ENCODE assay signal across 17 cellular contexts in genomic region chr19:29964171-29964570, GRCh38. TPM values are rescaled to one million over a fixed set of nuclear protein-coding genes. Genes with fewer than 3 reads are reported as not detected.
DNase-seq lines count a peak whose midpoint lies in the region; ATAC-seq, FAIRE-seq and TF ChIP-seq lines count a peak whose summit lies in the region.
"Had no signal": no experiment of that assay in that cellular context is flagged by ENCODE, and none has a peak within 500 bp of the region (broad histone marks: within the 10 kb centered on the region; RNA-seq: fewer than 3 reads in every experiment).

No MANE protein-coding gene starts in this region.

- peak overlapping the region; percentile 99 for H3K18ac ChIP-seq in IMR-90 (ENCODE audit: low read depth, low read length)

- TF ChIP-seq EP300 in A549 (IDR thresholded peaks at IDR 0.05) (no peak), K562 (IDR thresholded peaks at IDR 0.05; ENCODE audit: low read length) (no peak)

- H3K9me1 ChIP-seq in IMR-90 (ENCODE audit: insufficient read depth, low read length) (peaks cover 3% of the 10 kb centered on the region), K562 (ENCODE audit: control insufficient read depth, insufficient read depth, low read length) (no peaks in the 10 kb centered on the region)

- no peaks in the 10 kb centered on the region for H3K36me3 ChIP-seq in IMR-90 (ENCODE audit: control insufficient read depth, insufficient read depth, low read length)
- H3K36me3 ChIP-seq in K562 (ENCODE audit: control insufficient read depth, insufficient read depth, low read length), result no peaks in the 10 kb centered on the region
- H3K36me3 ChIP-seq: heart right ventricle, stomach had no signal

- FAIRE-seq in A549 (lab: Jason Lieb, UNC), result peak; percentile 46
- no peak for FAIRE-seq in K562 (lab: Jason Lieb, UNC)
- FAIRE-seq: endothelial cell of umbilical vein, G401.6 had no signal

- peak overlapping the region; percentile 59 for H2AK5ac ChIP-seq in IMR-90 (ENCODE audit: low read depth, low read length)

- H3K4me3 ChIP-seq in A549 (no peak overlapping the region), IMR-90 (ENCODE audit: insufficient read depth, low read depth, low read length) (no peak overlapping the region), K562 (no peak overlapping the region)
- H3K4me3 ChIP-seq: heart right ventricle, stomach had no signal

- ATAC-seq in A549 (no peak), IMR-90 (ENCODE audit: low read depth) (no peak), K562 (no peak), left lobe of liver (peak; percentile 45)
- ATAC-seq: heart right ventricle had no signal

- no peaks in the 10 kb centered on the region for H3K9me3 ChIP-seq in A549
- no peaks in the 10 kb centered on the region for H3K9me3 ChIP-seq in IMR-90 (ENCODE audit: control insufficient read depth, insufficient read depth, low read length)
- no peaks in the 10 kb centered on the region for H3K9me3 ChIP-seq in K562 (replicated peaks; ENCODE audit: control insufficient read depth, insufficient read depth, low read depth, low read length)
- H3K9me3 ChIP-seq: heart right ventricle, stomach had no signal

- H3K14ac ChIP-seq in IMR-90 (replicated peaks; ENCODE audit: low read depth, low read length), result peak overlapping the region; percentile 50; the same call in 1 of the 2 replicates

- H3K79me2 ChIP-seq in K562 (ENCODE audit: control insufficient read depth, insufficient read depth, low read length), result peaks cover 98% of the 10 kb centered on the region

- H3K4me1 ChIP-seq in A549 (peaks cover 43% of the 10 kb centered on the region), IMR-90 (ENCODE audit: control insufficient read depth, insufficient read depth, low read length) (peaks cover 25% of the 10 kb centered on the region), K562 (replicated peaks in 1 of 2; ENCODE audit: control insufficient read depth in 2 of 2, insufficient read depth in 2 of 2, low read length in 2 of 2) (peaks cover 5 to 28% of the 10 kb centered on the region in 2 experiments; a peak in 4 of 5 replicates)

- TF ChIP-seq POLR2A in A549 (IDR thresholded peaks at IDR 0.05; ENCODE audit: low read length) (no peak), IMR-90 (IDR thresholded peaks at IDR 0.05; ENCODE audit: low read depth, low read length) (no peak), K562 (conservative IDR thresholded peaks at IDR 0.05) (no peak)

- peak overlapping the region; percentile 84 for H3K23ac ChIP-seq in IMR-90 (ENCODE audit: low read depth, low read length)

- dilution Hi-C loops in IMR-90 (cut with HindIII; ENCODE audit: low sequenced_read_pairs, unreplicated experiment), result no loop called here

- H2BK20ac ChIP-seq in IMR-90 (ENCODE audit: low read depth, low read length), result no peak overlapping the region

- H3K4me2 ChIP-seq in A549, result no peak overlapping the region
- peak overlapping the region; percentile 79 for H3K4me2 ChIP-seq in IMR-90 (ENCODE audit: low read depth, low read length)
- H3K4me2 ChIP-seq in K562 (ENCODE audit: insufficient read depth, low read length), result no peak overlapping the region

- H2BK120ac ChIP-seq in IMR-90 (ENCODE audit: low read depth, low read length), result peak overlapping the region; percentile 54; the same call in 1 of the 2 replicates

- H3K56ac ChIP-seq in IMR-90 (ENCODE audit: extremely low read depth, insufficient read depth, low read length), result no peak overlapping the region

- DNase-seq in A549 (ENCODE audit: low read depth in 1 of 2, low spot score in 1 of 2) (no peak), IMR-90 (peak; percentile 47), K562 (ENCODE audit: extremely low read depth in 1 of 4, low spot score in 3 of 4) (no peak), left lobe of liver (ENCODE audit: low spot score) (no peak), C1 segment of cervical spinal cord (lab: John Stamatoyannopoulos, UW) (no peak), inferior parietal cortex (ENCODE audit: extremely low spot score) (no peak), NCI-H524 (lab: John Stamatoyannopoulos, UW) (no peak), GM20000 (ENCODE audit: low spot score) (no peak)
- DNase-seq: activated CD4-positive, alpha-beta T cell treated with anti-CD3 and anti-CD28 coated beads for 1 hour; activated naive CD4-positive, alpha-beta T cell treated with anti-CD3 and anti-CD28 coated beads for 36 hours; central memory CD4-positive, alpha-beta T cell; heart right ventricle; NCI-H1417; NCI-H2227 treated with DMSO at 0.1 percent for 48 hours; stomach had no signal

- H3K9ac ChIP-seq in IMR-90 (ENCODE audit: low read depth, low read length) (peak overlapping the region; percentile 42; the same call in 1 of the 2 replicates), K562 (ENCODE audit: insufficient read depth in 1 of 2, low read depth in 2 of 2, low read length in 2 of 2) (no peak overlapping the region)

- H3K79me1 ChIP-seq in IMR-90 (ENCODE audit: low read depth in 1 of 2, low read length in 2 of 2), result peaks cover 25 to 44% of the 10 kb centered on the region in 2 experiments

- peak overlapping the region; percentile 66 for H4K91ac ChIP-seq in IMR-90 (ENCODE audit: insufficient read depth, low read depth, low read length)

- in situ Hi-C loops in IMR-90 (cut with MboI; ENCODE audit: low sequenced_read_pairs) (no loop called here), K562 (cut with MboI) (no loop called here)

- peak overlapping the region; percentile 57 for H2AFZ ChIP-seq in IMR-90 (replicated peaks; ENCODE audit: low read length, poor library complexity)
- no peak overlapping the region for H2AFZ ChIP-seq in K562 (ENCODE audit: low read depth, low read length)

- TF ChIP-seq CTCF in A549 (IDR thresholded peaks at IDR 0.05) (no peak), IMR-90 (conservative IDR thresholded peaks at IDR 0.05; ENCODE audit: low read depth, low read length) (no peak), K562 (IDR thresholded peaks at IDR 0.05 in 2 of 3, conservative IDR thresholded peaks at IDR 0.05 in 1 of 3; ENCODE audit: insufficient read depth in 2 of 3, low read depth in 1 of 3, low read length in 3 of 3) (no peak), GM20000 (IDR thresholded peaks at IDR 0.05; ENCODE audit: extremely low read depth, missing control alignments) (no peak)

- peak overlapping the region; percentile 93 for H4K5ac ChIP-seq in IMR-90 (ENCODE audit: low read depth, low read length)

- POLR2A ChIA-PET in A549 (lab: Yijun Ruan, JAX) (interaction anchor here (1.3 kb wide), 1 partner anchor 22 kb away, joined by 4 read pairs; the partner anchor contains the start of gene URI1), IMR-90 (lab: Charles Lee; ENCODE audit: unreplicated experiment) (no interaction called here), K562 (lab: Yijun Ruan, JAX) (interaction anchor here (0.8 to 1.1 kb wide), 3 partner anchors 64 to 141 kb away, joined by 3 read pairs; no protein-coding TSS in a partner anchor)

- H3K4ac ChIP-seq in IMR-90 (ENCODE audit: low read depth, low read length), result peak overlapping the region; percentile 68

- H4K20me1 ChIP-seq in IMR-90 (ENCODE audit: insufficient read depth, low read length) (peaks cover 27% of the 10 kb centered on the region), K562 (replicated peaks; ENCODE audit: control insufficient read depth, insufficient read depth, low read length) (peaks cover 34% of the 10 kb centered on the region; the same call in 1 of the 2 replicates)

- no peak overlapping the region for H3K27ac ChIP-seq in A549
- H3K27ac ChIP-seq in IMR-90 (ENCODE audit: insufficient read depth, low read length), result peak overlapping the region; percentile 74
- H3K27ac ChIP-seq in K562 (ENCODE audit: extremely low read depth, low read depth, low read length), result no peak overlapping the region
- H3K27ac ChIP-seq: heart right ventricle, stomach had no signal

- CTCF ChIA-PET in A549 (lab: Yijun Ruan, JAX) (interaction anchor here (0.6 to 1.3 kb wide), 7 partner anchors 8 to 746 kb away, joined by 3 to 5 read pairs (median 4); no protein-coding TSS in a partner anchor), IMR-90 (lab: Yijun Ruan, JAX) (no interaction called here), K562 (lab: Yijun Ruan, JAX; ENCODE audit: low intra/inter-chr PET ratio) (interaction anchor here (0.7 kb wide), 1 partner anchor 40 kb away, joined by 3 read pairs; no protein-coding TSS in a partner anchor)

- BruUV-seq in IMR-90 (replicated peaks; lab: Mats Ljungman, UMichigan), result no TSS peak
- BruUV-seq in K562 (replicated peaks; lab: Mats Ljungman, UMichigan), result no TSS peak

- H2BK5ac ChIP-seq in IMR-90 (ENCODE audit: low read depth, low read length, poor library complexity, severe bottlenecking), result peak overlapping the region; percentile 93

- intact Hi-C loops in IMR-90 (cut with micrococcal nuclease) (no loop called here), K562 (cut with micrococcal nuclease) (no loop called here)

- no peak overlapping the region for H2AK9ac ChIP-seq in IMR-90 (replicated peaks; ENCODE audit: low read depth, low read length, poor library complexity)

- peak overlapping the region in 1 of 2 experiments; percentile 81; a peak in 2 of 4 replicates for H4K8ac ChIP-seq in IMR-90 (ENCODE audit: low read depth in 2 of 2, low read length in 2 of 2)

- TF ChIP-seq RAD21 in A549 (conservative IDR thresholded peaks at IDR 0.05 in 1 of 2, IDR thresholded peaks at IDR 0.05 in 1 of 2), result no peak
- TF ChIP-seq RAD21 in IMR-90 (IDR thresholded peaks at IDR 0.05; ENCODE audit: low read length), result no peak
- TF ChIP-seq RAD21 in K562 (CRISPR knock-in tag; conservative IDR thresholded peaks at IDR 0.05 in 1 of 2, IDR thresholded peaks at IDR 0.05 in 1 of 2), result no peak

- H3K27me3 ChIP-seq in IMR-90 (ENCODE audit: control insufficient read depth, insufficient read depth, low read length) (no peaks in the 10 kb centered on the region), K562 (ENCODE audit: control insufficient read depth in 2 of 2, insufficient read depth in 2 of 2, low read length in 2 of 2) (no peaks in the 10 kb centered on the region)
- H3K27me3 ChIP-seq: heart right ventricle, stomach had no signal

- peak overlapping the region; percentile 53; the same call in 2 of the 3 replicates for H2BK15ac ChIP-seq in IMR-90 (ENCODE audit: low read depth, low read length)

- WGBS in A549 (ENCODE audit: missing lambda C conversion rate), result 93% methylated on average over 5 of the region's 5 CpGs
- 77% methylated on average over 3 of the region's 5 CpGs; no CpG with 5 or more reads in 1 of the 2 experiments for WGBS in IMR-90 (ENCODE audit: extremely low coverage in 2 of 2, insufficient read length in 1 of 2), 2 experiments
- 84% methylated on average over 3 of the region's 5 CpGs for WGBS in K562 (ENCODE audit: insufficient coverage, low coverage, missing lambda C conversion rate)

RNA-seq across cellular contexts. Expression of gene URI1, which starts 22.1 kb away (rescaled TPM):
- 157 and 228 TPM in 2 replicates for polyA plus RNA-seq in A549 (2011; rRNA removed)
- 49.3 and 63.3 TPM in 2 replicates for polyA plus RNA-seq in A549 (2012; cell fraction: cytosol; rRNA removed)
- polyA plus RNA-seq in A549 (2012; cell fraction: nucleus; rRNA removed), result 13.8 and 26.8 TPM in 2 replicates
- 116 to 125 TPM (median 119 TPM) in 3 replicates for polyA plus RNA-seq in A549 (2017; fragmentation: RNase III; extraction: RNeasy Plus Mini Kit Qiagen cat#74134 plus additional on column Dnase treatment)
- polyA minus RNA-seq in A549 (2011; rRNA and poly(A)+ RNA removed), result 112 and 125 TPM in 2 replicates
- 43.2 and 95.8 TPM in 2 replicates for total RNA-seq in IMR-90 (2012; rRNA removed)
- polyA plus RNA-seq in IMR-90 (2012; rRNA removed), result 39.0 and 45.3 TPM in 2 replicates
- polyA plus RNA-seq in IMR-90 (2012; cell fraction: cytosol; rRNA removed), result 4.1 and 11.6 TPM in 2 replicates
- polyA plus RNA-seq in IMR-90 (2012; cell fraction: nucleus; rRNA removed; ENCODE audit: low replicate concordance), result 2.4 and 34.6 TPM in 2 replicates
- total RNA-seq in K562 (2011; cell fraction: chromatin; rRNA removed; ENCODE audit: low replicate concordance), result 23.1 and 114 TPM in 2 replicates
- 15.7 and 23.2 TPM in 2 replicates for total RNA-seq in K562 (2011; cell fraction: nucleolus; rRNA removed)
- 37.5 and 49.5 TPM in 2 replicates for total RNA-seq in K562 (2011; cell fraction: nucleoplasm; rRNA removed)
- 50.9 and 61.3 TPM in 2 replicates for total RNA-seq in K562 (2014; rRNA removed)
- 87.4 and 99.1 TPM in 2 replicates for total RNA-seq in K562 (2014; rRNA removed; fragmentation: Illumina TruSeq; extraction: Trizol)
- total RNA-seq in K562 (2015; rRNA removed; fragmentation: Illumina TruSeq; extraction: Trizol), result 79.8 and 83.2 TPM in 2 replicates
- total RNA-seq in K562 (2021), result 61.5 and 63.9 TPM in 2 replicates
- 71.8 and 83.5 TPM in 2 replicates for polyA plus RNA-seq in K562 (2011; rRNA removed)
- polyA plus RNA-seq in K562 (2011; cell fraction: cytosol; rRNA removed), result 12.0 and 34.1 TPM in 2 replicates
- 44.6 and 76.9 TPM in 2 replicates for polyA plus RNA-seq in K562 (2011; cell fraction: nucleus; rRNA removed)
- polyA plus RNA-seq in K562 (2012), result 56.1 and 58.5 TPM in 2 replicates
- 67.9 and 78.2 TPM in 2 replicates for polyA plus RNA-seq in K562 (2014; fragmentation: Illumina TruSeq; extraction: Trizol)
- 10 to 100 TPM; 16.9 to 19.8 TPM for polyA plus RNA-seq in K562 (2014; fragmentation: Nextera tagmentation; extraction: Ambion mirVana)
- polyA plus RNA-seq in K562 (2014; rRNA removed), result 50.6 and 56.7 TPM in 2 replicates
- polyA minus RNA-seq in K562 (2011; rRNA and poly(A)+ RNA removed), result 190 and 200 TPM in 2 replicates
- 36.9 and 45.0 TPM in 2 replicates for polyA minus RNA-seq in K562 (2011; cell fraction: cytosol; rRNA and poly(A)+ RNA removed)
- 52.9 and 97.6 TPM in 2 replicates for polyA minus RNA-seq in K562 (2011; cell fraction: nucleus; rRNA and poly(A)+ RNA removed)
- total RNA-seq in left lobe of liver, result 24.8 TPM

Comparison
In these comparisons a context has a peak if more than half of its experiments do, and no peak if none do; other contexts are left out.
1. Of the 35 proteins assayed by ChIP-seq in both K562 and A549: peak only in K562: HDAC2 and KDM1A; only in A549: none; in both: CEBPB; in neither: 31; mixed calls (peak in some experiments, not most) for 1.